8 cellular contexts compared by ENCODE assay signal in genomic region chr4:67393699-67394281, GRCh38.
DNase-seq lines count a peak whose midpoint lies in the region; ATAC-seq, FAIRE-seq and TF ChIP-seq lines count a peak whose summit lies in the region.

No MANE protein-coding gene starts in this region.

- H3K27me3 ChIP-seq in MG63, result no peaks in the 10 kb centered on the region

- no peaks in the 10 kb centered on the region for H3K9me3 ChIP-seq in MG63

- in situ Hi-C loops in astrocyte of the cerebellum (cut with HindIII; ENCODE audit: low sequenced_read_pairs), result no loop called here

- TF ChIP-seq CTCF in D721Med (IDR thresholded peaks at IDR 0.05; ENCODE audit: insufficient read depth, missing control alignments) (peak; percentile 68), astrocyte of the cerebellum (IDR thresholded peaks at IDR 0.05; ENCODE audit: low read depth, low read length, missing control alignments) (peak; percentile 31)

- DNase-seq in D721Med (ENCODE audit: insufficient read length, low spot score), result no peak
- DNase-seq in NCI-H1092 treated with DMSO at 0.1 percent for 48 hours (lab: John Stamatoyannopoulos, UW), result peak; percentile 58
- DNase-seq in astrocyte of the cerebellum (ENCODE audit: low read depth), result peak; percentile 55
- peak; percentile 50 for DNase-seq in kidney tubule cell (ENCODE audit: low spot score)
- DNase-seq in MG63, result no peak

- no peaks in the 10 kb centered on the region for H3K36me3 ChIP-seq in MG63

- FAIRE-seq in A204.1 (lab: Jason Lieb, UNC), result peak; percentile 98
- FAIRE-seq in D721Med (lab: Jason Lieb, UNC), result peak; percentile 80

- ATAC-seq in GM19455 (IDR thresholded peaks at IDR 0.05; ENCODE audit: unreplicated experiment) (no peak), GM18870 (IDR thresholded peaks at IDR 0.05; ENCODE audit: unreplicated experiment) (no peak)

- H3K4me3 ChIP-seq in astrocyte of the cerebellum (ENCODE audit: low read depth, low read length), result no peak overlapping the region
- H3K4me3 ChIP-seq in MG63, result no peak overlapping the region

Comparison
In these comparisons a context has a peak if more than half of its experiments do, and no peak if none do; other contexts are left out.
1. DNase-seq: peak in NCI-H1092 treated with DMSO at 0.1 percent for 48 hours (single experiment), astrocyte of the cerebellum (single experiment) and kidney tubule cell (single experiment); none in D721Med (single experiment) and MG63 (single experiment).